ENCODE assay signal across 1 cellular context in genomic region chr11:61011950-61012830, GRCh38.
TF ChIP-seq lines count a peak whose summit lies in the region.

No MANE protein-coding gene starts in this region.

TF ChIP-seq in HepG2, 621 proteins besides CTCF, POLR2A, EP300 and RAD21:
- no peak for TF ChIP-seq ZNF646 (CRISPR knock-in tag; IDR thresholded peaks at IDR 0.05)
- no peak for TF ChIP-seq ESRRA (CRISPR knock-in tag; IDR thresholded peaks at IDR 0.05; ENCODE audit: low read depth)
- TF ChIP-seq ZFP62 (CRISPR knock-in tag; IDR thresholded peaks at IDR 0.05) = no peak
- TF ChIP-seq SP140L (CRISPR knock-in tag; IDR thresholded peaks at IDR 0.05; ENCODE audit: borderline replicate concordance) = no peak
- no peak for TF ChIP-seq IRX3 (CRISPR knock-in tag; IDR thresholded peaks at IDR 0.05; ENCODE audit: borderline replicate concordance, low read depth)
- TF ChIP-seq GZF1 (CRISPR knock-in tag; IDR thresholded peaks at IDR 0.05) = no peak
- TF ChIP-seq ZNF12 (CRISPR knock-in tag; IDR thresholded peaks at IDR 0.05) = no peak
- TF ChIP-seq MYPOP (CRISPR knock-in tag; IDR thresholded peaks at IDR 0.05) = no peak
- TF ChIP-seq KLF11 (CRISPR knock-in tag; IDR thresholded peaks at IDR 0.05) = no peak
- TF ChIP-seq NFE2L2 (IDR thresholded peaks at IDR 0.05; ENCODE audit: low read length) = no peak
- TF ChIP-seq ZNF776 (CRISPR knock-in tag; IDR thresholded peaks at IDR 0.05) = no peak
- no peak for TF ChIP-seq ZNF770 (CRISPR knock-in tag; IDR thresholded peaks at IDR 0.05)
- TF ChIP-seq NONO (IDR thresholded peaks at IDR 0.05) = no peak
- no peak for TF ChIP-seq NONO (CRISPR knock-in tag; conservative IDR thresholded peaks at IDR 0.05)
- no peak for TF ChIP-seq ZNF616 (CRISPR knock-in tag; IDR thresholded peaks at IDR 0.05; ENCODE audit: low read depth)
- no peak for TF ChIP-seq ZNF143 (CRISPR knock-in tag; IDR thresholded peaks at IDR 0.05)
- TF ChIP-seq ZNF510 (CRISPR knock-in tag; IDR thresholded peaks at IDR 0.05; ENCODE audit: low read depth) = no peak
- no peak for TF ChIP-seq ARID2 (CRISPR knock-in tag; IDR thresholded peaks at IDR 0.05; ENCODE audit: borderline replicate concordance)
- TF ChIP-seq ZNF121 (CRISPR knock-in tag; IDR thresholded peaks at IDR 0.05) = no peak
